14 cellular contexts compared by ENCODE assay signal in the genomic region with DNA sequence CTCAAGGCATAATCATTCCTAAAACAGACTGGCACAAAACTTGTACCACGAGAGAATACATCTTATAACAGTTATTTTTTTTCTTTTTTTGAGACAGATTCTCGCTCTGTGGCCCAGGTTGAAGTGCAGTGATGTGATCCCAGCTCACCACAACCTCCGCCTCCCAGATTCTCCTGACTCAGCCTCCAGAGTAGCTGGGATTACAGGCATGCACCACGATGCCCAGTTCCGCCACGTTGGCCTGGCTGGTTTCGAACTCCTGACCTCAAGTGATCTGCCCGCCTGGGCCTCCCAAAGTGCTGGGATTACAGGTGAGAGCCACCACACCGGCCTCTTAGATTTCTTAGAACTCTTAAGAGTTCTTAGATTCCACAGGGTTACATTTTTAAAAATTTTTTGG. TPM values are rescaled to one million over a fixed set of nuclear protein-coding genes. Genes with fewer than 3 reads are reported as not detected.
DNase-seq lines count a peak whose midpoint lies in the region; ATAC-seq and TF ChIP-seq lines count a peak whose summit lies in the region.
"Had no signal": no experiment of that assay in that cellular context is flagged by ENCODE, and none has a peak within 500 bp of the region (broad histone marks: within the 10 kb centered on the region; RNA-seq: fewer than 3 reads in every experiment).

No MANE protein-coding gene starts in this region.

- peak overlapping the region; percentile 11 to 58; a peak in 3 of 5 replicates for H3K4me3 Mint-ChIP-seq in H9
- H3K4me3 Mint-ChIP-seq in activated naive CD8-positive, alpha-beta T cell treated with anti-CD3 and anti-CD28 coated beads, Interleukin-2, amount 50 U/mL, for 24 hours, result peak overlapping the region; percentile 60
- peak overlapping the region; percentile 53 to 99 (median 70) for H3K4me3 Mint-ChIP-seq in naive thymus-derived CD4-positive, alpha-beta T cell

- H3K4me1 ChIP-seq in BLaER1, result peaks cover 48% of the 10 kb centered on the region
- no peaks in the 10 kb centered on the region; the same call in 1 of the 2 replicates for H3K4me1 ChIP-seq in H9 (ENCODE audit: insufficient read depth, low read length)
- H3K4me1 ChIP-seq in naive thymus-derived CD4-positive, alpha-beta T cell (ENCODE audit: control insufficient read depth in 2 of 2, insufficient read depth in 2 of 2, low read length in 2 of 2), result peaks cover 42 to 59% of the 10 kb centered on the region in 2 donors

- H3K4me2 ChIP-seq in BLaER1 (peak overlapping the region; percentile 89), H9 (ENCODE audit: insufficient read depth, insufficient read length, low read length) (no peak overlapping the region)

- H3K27ac ChIP-seq in BLaER1 (no peak overlapping the region), H9 (ENCODE audit: insufficient read length, low read depth, low read length) (no peak overlapping the region)
- peak overlapping the region; percentile 47 for H3K27ac ChIP-seq in naive thymus-derived CD4-positive, alpha-beta T cell (ENCODE audit: low read depth, low read length)
- H3K27ac ChIP-seq: neutrophil had no signal

- H3K18ac ChIP-seq in H9 (ENCODE audit: insufficient read length, low read depth, low read length), result no peak overlapping the region

- peaks cover 2 to 4% of the 10 kb centered on the region in 2 experiments; a peak in 4 of 5 replicates for H3K9me3 Mint-ChIP-seq in H9
- no peaks in the 10 kb centered on the region for H3K9me3 Mint-ChIP-seq in activated naive CD8-positive, alpha-beta T cell treated with anti-CD3 and anti-CD28 coated beads, Interleukin-2, amount 50 U/mL, for 24 hours
- H3K9me3 Mint-ChIP-seq in naive thymus-derived CD4-positive, alpha-beta T cell, result peaks cover 0 to 7% (median 0%) of the 10 kb centered on the region in 11 donors

- peaks cover 38 to 41% of the 10 kb centered on the region in 2 experiments for H3K4me1 Mint-ChIP-seq in H9
- peaks cover 75% of the 10 kb centered on the region for H3K4me1 Mint-ChIP-seq in activated naive CD8-positive, alpha-beta T cell treated with anti-CD3 and anti-CD28 coated beads, Interleukin-2, amount 50 U/mL, for 24 hours
- H3K4me1 Mint-ChIP-seq in naive thymus-derived CD4-positive, alpha-beta T cell, result peaks cover 52 to 78% (median 73%) of the 10 kb centered on the region in 7 donors

- POLR2A ChIA-PET in naive thymus-derived CD4-positive, alpha-beta T cell (lab: Charles Lee), result interaction anchor here (1.1 to 1.5 kb wide), 2 partner anchors 13 to 80 kb away, joined by 3 to 5 read pairs; no protein-coding TSS in a partner anchor

- intact Hi-C loops in naive thymus-derived CD4-positive, alpha-beta T cell (cut with micrococcal nuclease), result loop anchor here (2.0 to 10.0 kb wide), 6 partner anchors 19 to 628 kb away; a partner anchor contains a TSS

- H3K9ac ChIP-seq in BLaER1 (peak overlapping the region; percentile 31; the same call in 1 of the 2 replicates), H9 (ENCODE audit: extremely low read depth, insufficient read length, low read length) (no peak overlapping the region)

- H3K14ac ChIP-seq in H9 (ENCODE audit: insufficient read depth, low read length), result no peak overlapping the region

- H4K8ac ChIP-seq in H9 (replicated peaks; ENCODE audit: insufficient read length, low read depth, low read length), result no peak overlapping the region

- ATAC-seq in activated naive CD8-positive, alpha-beta T cell treated with anti-CD3 and anti-CD28 coated beads, Interleukin-2, amount 50 U/mL, for 24 hours, result no peak
- ATAC-seq in naive thymus-derived CD4-positive, alpha-beta T cell, result no peak
- no peak for ATAC-seq in GM21619 (IDR thresholded peaks at IDR 0.05; ENCODE audit: unreplicated experiment)
- ATAC-seq: HCT116 had no signal

- H4K5ac ChIP-seq in H9 (ENCODE audit: insufficient read length, low read depth, low read length), result no peak overlapping the region

- H3K4ac ChIP-seq in H9 (ENCODE audit: low read depth, low read length), result no peak overlapping the region

- no CpG with 5 or more reads among the region's 9 CpGs for WGBS in H9 (ENCODE audit: extremely low coverage, insufficient read length, low lambda C conversion rate)

- peaks cover 59% of the 10 kb centered on the region for H3K36me3 ChIP-seq in BLaER1
- H3K36me3 ChIP-seq in naive thymus-derived CD4-positive, alpha-beta T cell (ENCODE audit: control insufficient read depth in 2 of 3, insufficient read depth in 3 of 3, low read length in 3 of 3), result peaks cover 10 to 40% (median 14%) of the 10 kb centered on the region in 3 experiments

- no peak overlapping the region for H3K23ac ChIP-seq in H9 (ENCODE audit: insufficient read length, low read depth, low read length)

- no peak overlapping the region for H4K91ac ChIP-seq in H9 (ENCODE audit: insufficient read length, low read depth, low read length)

- H3K27me3 ChIP-seq in BLaER1 (no peaks in the 10 kb centered on the region), H9 (ENCODE audit: insufficient read depth, low read length) (no peaks in the 10 kb centered on the region)
- H3K27me3 ChIP-seq in naive thymus-derived CD4-positive, alpha-beta T cell (ENCODE audit: control insufficient read depth in 2 of 2, insufficient read depth in 2 of 2, low read length in 2 of 2), result no peaks in the 10 kb centered on the region
- H3K27me3 ChIP-seq: neutrophil had no signal

- CTCF ChIA-PET in naive thymus-derived CD4-positive, alpha-beta T cell (lab: Charles Lee), result no interaction called here

- H3T11ph ChIP-seq in H9 (ENCODE audit: low read length), result no peak overlapping the region

- no peak for TF ChIP-seq CTCF in H9 (conservative IDR thresholded peaks at IDR 0.05)

- no peak overlapping the region for H3K4me3 ChIP-seq in BLaER1
- no peak overlapping the region for H3K4me3 ChIP-seq in naive thymus-derived CD4-positive, alpha-beta T cell (ENCODE audit: low read length)

- peaks cover 64% of the 10 kb centered on the region for H3K79me2 ChIP-seq in H9 (ENCODE audit: insufficient read depth, low read length)

- DNase-seq in H9 (no peak), AML-193 (lab: John Stamatoyannopoulos, UW) (no peak), NCI-H69 (lab: John Stamatoyannopoulos, UW) (no peak), A172 (ENCODE audit: low spot score) (no peak)
- no peak for DNase-seq in activated naive CD8-positive, alpha-beta T cell treated with anti-CD3 and anti-CD28 coated beads, Interleukin-2, amount 50 U/mL, for 24 hours
- no peak for DNase-seq in naive thymus-derived CD4-positive, alpha-beta T cell
- DNase-seq: foreskin fibroblast, NCI-H187 treated with DMSO at 0.1 percent for 48 hours, OCI-M1 had no signal

- no peak overlapping the region for H2AFZ ChIP-seq in H9 (ENCODE audit: low read length)

- peaks cover 58 to 76% (median 73%) of the 10 kb centered on the region in 3 experiments for H3K36me3 Mint-ChIP-seq in H9 (ENCODE audit: insufficient read depth in 1 of 3, low read depth in 3 of 3)
- H3K36me3 Mint-ChIP-seq in activated naive CD8-positive, alpha-beta T cell treated with anti-CD3 and anti-CD28 coated beads, Interleukin-2, amount 50 U/mL, for 24 hours (ENCODE audit: low read depth), result peaks cover 72% of the 10 kb centered on the region
- peaks cover 0 to 53% (median 26%) of the 10 kb centered on the region in 5 donors for H3K36me3 Mint-ChIP-seq in naive thymus-derived CD4-positive, alpha-beta T cell

- no peaks in the 10 kb centered on the region for H3K23me2 ChIP-seq in H9 (ENCODE audit: insufficient read length, low read depth, low read length, poor library complexity, severe bottlenecking)

- peak overlapping the region; percentile 44 to 87 (median 57); a peak in 2 of 7 replicates for H3K27ac Mint-ChIP-seq in H9
- H3K27ac Mint-ChIP-seq in activated naive CD8-positive, alpha-beta T cell treated with anti-CD3 and anti-CD28 coated beads, Interleukin-2, amount 50 U/mL, for 24 hours, result peak overlapping the region; percentile 74
- peak overlapping the region in 8 of 9 donors; percentile 18 to 85 (median 72) for H3K27ac Mint-ChIP-seq in naive thymus-derived CD4-positive, alpha-beta T cell

- no peak overlapping the region for H2BK20ac ChIP-seq in H9 (ENCODE audit: low read depth, low read length, poor library complexity, severe bottlenecking)

- no peak overlapping the region for H2BK120ac ChIP-seq in H9 (ENCODE audit: low read depth, low read length, poor library complexity, severe bottlenecking)

- H3K27me3 Mint-ChIP-seq in H9 (ENCODE audit: low read depth), result 0 out of 2 replicates have a peak, but pooled peaks cover 3% of the 10 kb centered on the region
- peaks cover 6% of the 10 kb centered on the region for H3K27me3 Mint-ChIP-seq in activated naive CD8-positive, alpha-beta T cell treated with anti-CD3 and anti-CD28 coated beads, Interleukin-2, amount 50 U/mL, for 24 hours
- H3K27me3 Mint-ChIP-seq in naive thymus-derived CD4-positive, alpha-beta T cell, result peaks cover 0 to 4% (median 0%) of the 10 kb centered on the region in 5 donors

- H2BK12ac ChIP-seq in H9 (ENCODE audit: insufficient read length, low read depth, low read length), result no peak overlapping the region

- H3K79me1 ChIP-seq in H9 (ENCODE audit: insufficient read depth, low read depth, low read length, poor library complexity, severe bottlenecking), result peaks cover 7% of the 10 kb centered on the region

- no peak overlapping the region for H2BK15ac ChIP-seq in H9 (ENCODE audit: low read depth, low read length)

- H4K20me1 ChIP-seq in BLaER1, result peaks cover 82% of the 10 kb centered on the region
- H4K20me1 ChIP-seq in H9 (ENCODE audit: control insufficient read depth, insufficient read depth, insufficient read length), result no peaks in the 10 kb centered on the region

- H2BK5ac ChIP-seq in H9 (ENCODE audit: insufficient read length, low read length), result no peak overlapping the region

- H2AK5ac ChIP-seq in H9 (ENCODE audit: insufficient read length, low read length), result no peak overlapping the region

- no peaks in the 10 kb centered on the region for H3K9me3 ChIP-seq in BLaER1
- H3K9me3 ChIP-seq in H9 (ENCODE audit: control insufficient read depth, low read depth, low read length), result no peaks in the 10 kb centered on the region
- H3K9me3 ChIP-seq in naive thymus-derived CD4-positive, alpha-beta T cell (ENCODE audit: control insufficient read depth in 2 of 3, low read length in 3 of 3), result no peaks in the 10 kb centered on the region
- H3K9me3 ChIP-seq: neutrophil had no signal

- H3K56ac ChIP-seq in H9 (ENCODE audit: insufficient read length, low read depth, low read length), result no peak overlapping the region

RNA-seq across cellular contexts. Expression of a gene that starts 4.1 kb away (rescaled TPM):
- total RNA-seq in H9 (2021), result 96.1 and 97.9 TPM in 2 replicates
- 10 to 100 TPM; 60.4 to 85.3 (median 73.0) TPM for total RNA-seq in naive thymus-derived CD4-positive, alpha-beta T cell
- polyA plus RNA-seq in naive thymus-derived CD4-positive, alpha-beta T cell, result 1 to 10 TPM; 5.3 to 7.5 TPM
- 55.7 and 59.3 TPM in 2 replicates for total RNA-seq in A172 (2014; rRNA removed; shearing (Covaris generic))

RNA-seq across cellular contexts. Expression of a gene that starts 43.2 kb away (rescaled TPM):
- not detected in 2 replicates for total RNA-seq in H9 (2021)
- total RNA-seq in naive thymus-derived CD4-positive, alpha-beta T cell, result not detected
- polyA plus RNA-seq in naive thymus-derived CD4-positive, alpha-beta T cell, result not detected
- not detected in 2 replicates for total RNA-seq in A172 (2014; rRNA removed; shearing (Covaris generic))
- total RNA-seq: kidney epithelial cell had no signal
